Comparison of ENCODE assay signal across 10 cellular contexts in the genomic region with DNA sequence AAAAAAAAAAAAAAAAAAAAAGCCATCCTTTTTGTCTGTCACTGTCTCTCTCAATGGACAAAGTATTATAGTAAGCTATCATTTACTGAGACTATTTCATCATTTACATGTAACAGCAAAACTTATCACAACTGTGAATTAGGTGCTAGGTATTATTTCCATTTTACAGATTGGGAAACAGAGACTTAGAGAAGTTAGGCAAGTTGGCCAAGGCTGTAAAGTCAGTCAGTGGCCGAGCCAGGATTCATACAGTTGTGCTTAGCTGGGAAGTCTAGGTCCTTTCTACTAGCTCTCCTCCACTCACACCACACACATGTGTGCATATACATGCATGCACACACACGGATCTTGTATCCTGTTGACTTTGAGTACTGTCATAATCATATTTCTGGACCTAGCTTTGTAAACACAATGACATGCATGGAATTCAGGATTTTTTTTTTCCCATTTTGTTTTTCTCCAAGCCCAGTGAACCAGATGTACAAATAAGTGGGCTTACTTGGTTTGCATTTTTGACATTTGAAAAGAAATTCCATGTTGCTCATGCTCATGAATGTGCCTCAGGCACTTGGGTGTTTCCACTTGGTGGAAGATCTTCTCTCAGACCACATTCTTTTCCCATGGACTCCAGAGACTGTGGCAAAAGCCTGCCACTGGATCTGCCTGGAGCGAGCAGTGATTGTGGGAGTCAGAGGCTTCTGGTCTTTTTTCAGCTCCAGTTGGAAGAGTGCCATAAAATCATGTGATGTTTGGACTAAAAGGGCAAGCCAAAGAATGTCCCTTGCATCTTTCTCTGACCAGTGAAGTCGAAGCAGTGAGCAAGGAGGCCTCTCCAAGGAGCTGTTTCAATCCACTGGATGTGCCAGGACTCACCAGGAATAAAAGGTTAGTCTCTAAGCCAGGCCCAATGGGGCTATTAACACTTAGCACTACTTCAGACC.
A peak's percentile ranks its signal among the peaks of the same experiment; 100 is the strongest.
DNase-seq lines count a peak whose midpoint lies in the region; ATAC-seq and TF ChIP-seq lines count a peak whose summit lies in the region.
"Had no signal": no experiment of that assay in that cellular context is flagged by ENCODE, and none has a peak within 500 bp of the region (broad histone marks: within the 10 kb centered on the region; RNA-seq: fewer than 3 reads in every experiment).

No MANE protein-coding gene starts in this region.

- H3K4me1 Mint-ChIP-seq in activated T-cell treated with anti-CD3 and anti-CD28 coated beads, Interleukin-2, amount 50 U/mL, for 4 hours (ENCODE audit: low read depth) = no peaks in the 10 kb centered on the region

- H3K4me2 ChIP-seq in PC-9 = peak overlapping the region; percentile 46

- no peak overlapping the region for H3K4me3 Mint-ChIP-seq in activated T-cell treated with anti-CD3 and anti-CD28 coated beads, Interleukin-2, amount 50 U/mL, for 4 hours

- no peaks in the 10 kb centered on the region for H3K36me3 Mint-ChIP-seq in activated T-cell treated with anti-CD3 and anti-CD28 coated beads, Interleukin-2, amount 50 U/mL, for 4 hours (ENCODE audit: insufficient read depth)

- H3K79me2 ChIP-seq in PC-9 (ENCODE audit: low read depth) = no peaks in the 10 kb centered on the region

- H3K36me3 ChIP-seq in PC-9 (ENCODE audit: low read depth) = no peaks in the 10 kb centered on the region
- H3K36me3 ChIP-seq in esophagus squamous epithelium = no peaks in the 10 kb centered on the region

- intact Hi-C loops in PC-9 (cut with micrococcal nuclease; ENCODE audit: unreplicated experiment) = loop anchor here (1.0 to 5.0 kb wide), 5 partner anchors 75 to 1315 kb away; a partner anchor contains a TSS
- intact Hi-C loops in esophagus squamous epithelium (cut with DNase I) = no loop called here

- no peaks in the 10 kb centered on the region for H4K20me1 ChIP-seq in PC-9 (ENCODE audit: insufficient read depth)

- no peaks in the 10 kb centered on the region for H3K27me3 ChIP-seq in PC-9 (ENCODE audit: insufficient read depth, low read depth)
- peaks cover 0 to 8% (median 0%) of the 10 kb centered on the region in 4 donors for H3K27me3 ChIP-seq in esophagus squamous epithelium

- no peaks in the 10 kb centered on the region for H3K9me2 ChIP-seq in PC-9 (ENCODE audit: insufficient read depth)

- H3K4me1 ChIP-seq in PC-9 (replicated peaks; ENCODE audit: insufficient read depth) (peaks cover 19% of the 10 kb centered on the region), esophagus squamous epithelium (peaks cover 0 to 4% (median 0%) of the 10 kb centered on the region in 3 donors)

- peak overlapping the region; percentile 85 for H3K27ac ChIP-seq in PC-9
- H3K27ac ChIP-seq in esophagus squamous epithelium = peak overlapping the region in 3 of 4 donors; percentile 38 to 71 (median 59)
- H3K27ac ChIP-seq: HL-60 had no signal

- CTCF ChIA-PET in PC-9 (lab: Charles Lee) = interaction anchor here (0.5 to 1.3 kb wide), 4 partner anchors 11 to 436 kb away, joined by 3 to 6 read pairs (median 4); no protein-coding TSS in a partner anchor

- peaks cover 20% of the 10 kb centered on the region for H3K27me3 Mint-ChIP-seq in activated T-cell treated with anti-CD3 and anti-CD28 coated beads, Interleukin-2, amount 50 U/mL, for 4 hours (ENCODE audit: low read depth)

- no peak for ATAC-seq in GM19455 (IDR thresholded peaks at IDR 0.05; ENCODE audit: unreplicated experiment)
- no peak for ATAC-seq in activated T-cell treated with anti-CD3 and anti-CD28 coated beads, Interleukin-2, amount 50 U/mL, for 4 hours

- H3K9me3 Mint-ChIP-seq in activated T-cell treated with anti-CD3 and anti-CD28 coated beads, Interleukin-2, amount 50 U/mL, for 4 hours = no peaks in the 10 kb centered on the region

- BruUV-seq in PC-9 (replicated peaks; lab: Mats Ljungman, UMichigan) = no TSS peak

- TF ChIP-seq POLR2A in esophagus squamous epithelium (IDR thresholded peaks at IDR 0.05) = no peak

- TF ChIP-seq CTCF in PC-9 (conservative IDR thresholded peaks at IDR 0.05) (no peak), esophagus squamous epithelium (IDR thresholded peaks at IDR 0.05) (no peak)

- WGBS in esophagus squamous epithelium, 2 donors = 62 to 63% methylated on average over 3 to 4 of the region's 4 CpGs

- no peak overlapping the region; the same call in 1 of the 2 replicates for H3K4me3 ChIP-seq in PC-9
- H3K4me3 ChIP-seq in esophagus squamous epithelium = no peak overlapping the region

- POLR2A ChIA-PET in PC-9 (lab: Charles Lee; ENCODE audit: unreplicated experiment) = interaction anchor here (0.5 to 0.7 kb wide), 6 partner anchors 32 to 440 kb away, joined by 3 to 28 read pairs (median 6); no protein-coding TSS in a partner anchor

- H2AFZ ChIP-seq in PC-9 = no peak overlapping the region

- peak; percentile 33 for DNase-seq in AG08396 (ENCODE audit: low spot score)
- peak; percentile 90 to 97 for DNase-seq in PC-9
- DNase-seq in esophagus squamous epithelium (lab: John Stamatoyannopoulos, UW) = no peak
- peak; percentile 32 for DNase-seq in middle frontal gyrus (ENCODE audit: extremely low spot score, low spot score)
- no peak for DNase-seq in NCI-H2081 treated with DMSO at 0.1 percent for 48 hours (lab: John Stamatoyannopoulos, UW)
- no peak for DNase-seq in activated T-cell treated with anti-CD3 and anti-CD28 coated beads, Interleukin-2, amount 50 U/mL, for 4 hours
- DNase-seq in stimulated activated naive CD4-positive, alpha-beta T cell (lab: John Stamatoyannopoulos, UW) = no peak
- DNase-seq: COR-L47 had no signal

- no peaks in the 10 kb centered on the region for H3K9me3 ChIP-seq in PC-9 (ENCODE audit: insufficient read depth, low read depth)
- H3K9me3 ChIP-seq in esophagus squamous epithelium = no peaks in the 10 kb centered on the region

- H3F3A ChIP-seq in PC-9 (ENCODE audit: insufficient read depth, low read depth) = peaks cover 12% of the 10 kb centered on the region

Comparison
In these comparisons a context has a peak if more than half of its experiments do, and no peak if none do; other contexts are left out.
1. DNase-seq: peak in AG08396 (single experiment), PC-9 (2 of 2) and middle frontal gyrus (single experiment); none in esophagus squamous epithelium (single experiment), NCI-H2081 treated with DMSO at 0.1 percent for 48 hours (single experiment), activated T-cell treated with anti-CD3 and anti-CD28 coated beads, Interleukin-2, amount 50 U/mL, for 4 hours (single experiment) and stimulated activated naive CD4-positive, alpha-beta T cell (0 of 6).